Comparison of ENCODE assay signal across 8 cellular contexts in the genomic region with DNA sequence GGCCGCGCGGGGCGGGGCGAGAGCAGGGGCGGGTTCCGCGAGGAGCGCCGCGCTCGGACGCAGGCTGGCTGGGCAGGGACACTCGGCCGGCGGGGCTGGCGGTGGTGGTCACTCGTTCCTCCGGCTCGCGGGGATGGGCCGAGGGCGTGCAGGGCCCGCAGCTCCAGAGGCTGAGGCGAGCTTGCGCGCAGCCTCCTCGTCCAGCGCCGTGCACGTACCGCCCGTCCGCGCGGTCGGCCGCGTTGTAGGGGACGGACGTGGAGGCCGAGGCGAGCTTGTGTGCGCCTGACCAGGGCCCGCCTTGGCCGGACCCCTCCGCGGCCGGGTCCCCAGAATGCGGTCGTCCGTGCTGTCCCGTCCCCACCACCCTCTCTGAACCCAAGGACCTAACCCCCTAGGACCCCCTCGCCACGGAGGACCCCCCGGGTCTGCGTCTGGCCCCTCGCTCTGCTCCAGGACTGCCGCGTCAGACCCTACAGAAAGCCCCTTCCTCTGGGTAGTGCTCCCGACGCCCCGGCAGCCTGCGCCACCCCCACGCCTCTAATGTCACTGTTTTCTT. TPM values are rescaled to one million over a fixed set of nuclear protein-coding genes. Genes with fewer than 3 reads are reported as not detected.
DNase-seq lines count a peak whose midpoint lies in the region; ATAC-seq and TF ChIP-seq lines count a peak whose summit lies in the region.

No MANE protein-coding gene starts in this region.

- H3K4me1 ChIP-seq in left ventricle myocardium inferior (peaks cover 19% of the 10 kb centered on the region), skeletal muscle satellite cell (ENCODE audit: control insufficient read depth, insufficient read depth, low read length) (peaks cover 11% of the 10 kb centered on the region)

- H3K4me3 ChIP-seq in left ventricle myocardium inferior (peak overlapping the region; percentile 79), skeletal muscle satellite cell (ENCODE audit: low read length) (peak overlapping the region; percentile 82)

- H3K9me3 ChIP-seq in left ventricle myocardium inferior (replicated peaks) (no peaks in the 10 kb centered on the region), skeletal muscle satellite cell (replicated peaks; ENCODE audit: low read length) (no peaks in the 10 kb centered on the region)

- TF ChIP-seq CTCF in left ventricle myocardium inferior (IDR thresholded peaks at IDR 0.05; ENCODE audit: borderline replicate concordance): no peak

- DNase-seq in left ventricle myocardium inferior (no peak), ecto neural progenitor cell (ENCODE audit: low spot score) (no peak), midbrain (lab: John Stamatoyannopoulos, UW) (no peak)

- no peaks in the 10 kb centered on the region for H3K36me3 ChIP-seq in left ventricle myocardium inferior
- no peaks in the 10 kb centered on the region for H3K36me3 ChIP-seq in skeletal muscle satellite cell (ENCODE audit: insufficient read depth, low read length)

- H3K27me3 ChIP-seq in left ventricle myocardium inferior (ENCODE audit: low read depth) (no peaks in the 10 kb centered on the region), skeletal muscle satellite cell (ENCODE audit: control insufficient read depth, insufficient read depth, low read length) (peaks cover 14% of the 10 kb centered on the region)

- peak overlapping the region; percentile 68 for H3K27ac ChIP-seq in left ventricle myocardium inferior (replicated peaks)

- H3K4me2 ChIP-seq in skeletal muscle satellite cell (ENCODE audit: low read length): peak overlapping the region; percentile 95

- intact Hi-C loops in left ventricle myocardium inferior (cut with micrococcal nuclease): no loop called here

- H3K9ac ChIP-seq in skeletal muscle satellite cell (ENCODE audit: low read depth, low read length): no peak overlapping the region

- peak; percentile 5 for ATAC-seq in GM21515 (IDR thresholded peaks at IDR 0.05; ENCODE audit: unreplicated experiment)
- peak; percentile 72 for ATAC-seq in SK-N-SH treated with all-trans-retinoic acid at 6 μM for 48 hours
- ATAC-seq in GM18868 (IDR thresholded peaks at IDR 0.05; ENCODE audit: unreplicated experiment): no peak
- ATAC-seq in GM18520 (IDR thresholded peaks at IDR 0.05; ENCODE audit: unreplicated experiment): no peak

TF ChIP-seq in SK-N-SH treated with all-trans-retinoic acid at 6 μM for 48 hours, 23 proteins besides CTCF, POLR2A, EP300 and RAD21:
- no peak for TF ChIP-seq BACH2 (CRISPR knock-in tag; IDR thresholded peaks at IDR 0.05; ENCODE audit: borderline replicate concordance)
- TF ChIP-seq, protein P1, sequence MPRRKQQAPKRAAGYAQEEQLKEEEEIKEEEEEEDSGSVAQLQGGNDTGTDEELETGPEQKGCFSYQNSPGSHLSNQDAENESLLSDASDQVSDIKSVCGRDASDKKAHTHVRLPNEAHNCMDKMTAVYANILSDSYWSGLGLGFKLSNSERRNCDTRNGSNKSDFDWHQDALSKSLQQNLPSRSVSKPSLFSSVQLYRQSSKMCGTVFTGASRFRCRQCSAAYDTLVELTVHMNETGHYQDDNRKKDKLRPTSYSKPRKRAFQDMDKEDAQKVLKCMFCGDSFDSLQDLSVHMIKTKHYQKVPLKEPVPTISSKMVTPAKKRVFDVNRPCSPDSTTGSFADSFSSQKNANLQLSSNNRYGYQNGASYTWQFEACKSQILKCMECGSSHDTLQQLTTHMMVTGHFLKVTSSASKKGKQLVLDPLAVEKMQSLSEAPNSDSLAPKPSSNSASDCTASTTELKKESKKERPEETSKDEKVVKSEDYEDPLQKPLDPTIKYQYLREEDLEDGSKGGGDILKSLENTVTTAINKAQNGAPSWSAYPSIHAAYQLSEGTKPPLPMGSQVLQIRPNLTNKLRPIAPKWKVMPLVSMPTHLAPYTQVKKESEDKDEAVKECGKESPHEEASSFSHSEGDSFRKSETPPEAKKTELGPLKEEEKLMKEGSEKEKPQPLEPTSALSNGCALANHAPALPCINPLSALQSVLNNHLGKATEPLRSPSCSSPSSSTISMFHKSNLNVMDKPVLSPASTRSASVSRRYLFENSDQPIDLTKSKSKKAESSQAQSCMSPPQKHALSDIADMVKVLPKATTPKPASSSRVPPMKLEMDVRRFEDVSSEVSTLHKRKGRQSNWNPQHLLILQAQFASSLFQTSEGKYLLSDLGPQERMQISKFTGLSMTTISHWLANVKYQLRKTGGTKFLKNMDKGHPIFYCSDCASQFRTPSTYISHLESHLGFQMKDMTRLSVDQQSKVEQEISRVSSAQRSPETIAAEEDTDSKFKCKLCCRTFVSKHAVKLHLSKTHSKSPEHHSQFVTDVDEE (CRISPR knock-in tag; IDR thresholded peaks at IDR 0.05): 0 out of 2 replicates have a peak, but pooled peaks have one; percentile 13
- TF ChIP-seq ISL1 (CRISPR knock-in tag; IDR thresholded peaks at IDR 0.05): no peak
- 0 out of 2 replicates have a peak, but pooled peaks have one; percentile 42 for TF ChIP-seq GLIS3 (CRISPR knock-in tag; IDR thresholded peaks at IDR 0.05)
- no peak for TF ChIP-seq TOX (CRISPR knock-in tag; IDR thresholded peaks at IDR 0.05; ENCODE audit: borderline replicate concordance)
- 0 out of 2 replicates have a peak, but pooled peaks have one; percentile 55 for TF ChIP-seq ZFP3 (CRISPR knock-in tag; IDR thresholded peaks at IDR 0.05)

RNA-seq across cellular contexts. Expression of a gene that starts 0.6 kb away (rescaled TPM):
- 8.3 TPM for total RNA-seq in left ventricle myocardium inferior
- total RNA-seq in skeletal muscle satellite cell (2012; rRNA removed): 0.66 TPM in 1 of 2 replicates, not detected in the other

Comparison
In these comparisons a context has a peak if more than half of its experiments do, and no peak if none do; other contexts are left out.
1. ATAC-seq: peak in GM21515 (single experiment) and SK-N-SH treated with all-trans-retinoic acid at 6 μM for 48 hours (single experiment); none in GM18868 (single experiment) and GM18520 (single experiment).